18 cellular contexts compared by ENCODE assay signal in genomic region chr5:59584858-59585846, GRCh38.
A peak's percentile ranks its signal among the peaks of the same experiment; 100 is the strongest.
DNase-seq lines count a peak whose midpoint lies in the region; ATAC-seq, FAIRE-seq and TF ChIP-seq lines count a peak whose summit lies in the region.
"Had no signal": no experiment of that assay in that cellular context is flagged by ENCODE, and none has a peak within 500 bp of the region (broad histone marks: within the 10 kb centered on the region; RNA-seq: fewer than 3 reads in every experiment).

No MANE protein-coding gene starts in this region.

- H3K4me3 Mint-ChIP-seq in activated CD4-positive, alpha-beta memory T cell treated with anti-CD3 and anti-CD28 coated beads, Interleukin-2, amount 10 ng/mL, durations not matched to agents 7 days and 5 days = no peak overlapping the region
- H3K4me3 Mint-ChIP-seq: activated B cell treated with CpG ODN at 0.5 μM for 24 hours; activated T-helper 1 cell treated with anti-CD3 and anti-CD28 coated beads, Interleukin-12 subunit alpha, Interleukin-12 subunit beta, Interleukin-2, Interleukin-4 antibody, amounts not matched to agents 30 ng/mL and 10 ng/mL and 1 ng/mL, durations not matched to agents 14 hours and 24 hours and 36 hours; CD4-positive, alpha-beta memory T cell had no signal

- no peak for TF ChIP-seq EP300 in A549 (IDR thresholded peaks at IDR 0.05)

- H3K9me3 Mint-ChIP-seq in activated CD4-positive, alpha-beta memory T cell treated with anti-CD3 and anti-CD28 coated beads, Interleukin-2, amount 10 ng/mL, durations not matched to agents 7 days and 5 days = no peaks in the 10 kb centered on the region
- H3K9me3 Mint-ChIP-seq: activated B cell treated with CpG ODN at 0.5 μM for 24 hours; activated T-helper 1 cell treated with anti-CD3 and anti-CD28 coated beads, Interleukin-12 subunit alpha, Interleukin-12 subunit beta, Interleukin-2, Interleukin-4 antibody, amounts not matched to agents 30 ng/mL and 10 ng/mL and 1 ng/mL, durations not matched to agents 14 hours and 24 hours and 36 hours had no signal

- H3K4me1 Mint-ChIP-seq in activated CD4-positive, alpha-beta memory T cell treated with anti-CD3 and anti-CD28 coated beads, Interleukin-2, amount 10 ng/mL, durations not matched to agents 7 days and 5 days = peaks cover under 1% of the 10 kb centered on the region
- H3K4me1 Mint-ChIP-seq: CD4-positive, alpha-beta memory T cell had no signal

- WGBS in A549 (ENCODE audit: missing lambda C conversion rate) = 4% methylated on average over 6 of the region's 6 CpGs
- 85 to 86% methylated on average over 6 of the region's 6 CpGs for WGBS in thyroid gland, 2 donors

- H3K27me3 Mint-ChIP-seq in activated CD4-positive, alpha-beta memory T cell treated with anti-CD3 and anti-CD28 coated beads, Interleukin-2, amount 10 ng/mL, durations not matched to agents 7 days and 5 days = peaks cover 22% of the 10 kb centered on the region

- H3K36me3 ChIP-seq in neuron (ENCODE audit: insufficient read depth, low read length) (no peaks in the 10 kb centered on the region), thyroid gland (no peaks in the 10 kb centered on the region)
- H3K36me3 ChIP-seq: cardiac muscle cell, MG63, SJCRH30 had no signal

- H3K27me3 ChIP-seq in neuron (ENCODE audit: insufficient read depth, low read length) (no peaks in the 10 kb centered on the region), thyroid gland (no peaks in the 10 kb centered on the region)
- H3K27me3 ChIP-seq: cardiac muscle cell, MG63, SJCRH30 had no signal

- no peak for TF ChIP-seq CTCF in A549 (IDR thresholded peaks at IDR 0.05)
- no peak for TF ChIP-seq CTCF in thyroid gland (IDR thresholded peaks at IDR 0.05)

- H3K4me1 ChIP-seq in A549 = peaks cover 53% of the 10 kb centered on the region
- H3K4me1 ChIP-seq in neuron (ENCODE audit: insufficient read depth, low read length) = peaks cover 62% of the 10 kb centered on the region
- H3K4me1 ChIP-seq in thyroid gland = peaks cover 0 to 8% of the 10 kb centered on the region in 2 donors
- H3K4me1 ChIP-seq: SJCRH30 had no signal

- POLR2A ChIA-PET in A549 (lab: Yijun Ruan, JAX) = interaction anchor here (0.9 kb wide), 1 partner anchor 36 kb away, joined by 4 read pairs; no protein-coding TSS in a partner anchor
- POLR2A ChIA-PET in activated CD4-positive, alpha-beta memory T cell treated with anti-CD3 and anti-CD28 coated beads, Interleukin-2, amount 10 ng/mL, durations not matched to agents 7 days and 5 days (lab: Charles Lee) = no interaction called here

- no peak for DNase-seq in A549 (ENCODE audit: low read depth in 1 of 2, low spot score in 1 of 2)
- peak; percentile 34 for DNase-seq in NCI-H69 (lab: John Stamatoyannopoulos, UW)
- peak; percentile 53 for DNase-seq in inferior parietal cortex (ENCODE audit: extremely low spot score)
- DNase-seq in thyroid gland = no peak
- DNase-seq in HuH-7.5 (ENCODE audit: low spot score) = no peak
- no peak for DNase-seq in left lobe of liver (ENCODE audit: low spot score)
- DNase-seq in activated CD4-positive, alpha-beta memory T cell treated with anti-CD3 and anti-CD28 coated beads, Interleukin-2, amount 10 ng/mL, durations not matched to agents 7 days and 5 days = no peak
- DNase-seq: activated B cell treated with CpG ODN at 0.5 μM for 24 hours; CD4-positive, alpha-beta memory T cell; kidney glomerular epithelial cell; MG63; NCI-H2081 treated with DMSO at 0.1 percent for 48 hours; NCI-H526 treated with DMSO at 0.1 percent for 48 hours; SJCRH30; stimulated activated naive CD4-positive, alpha-beta T cell had no signal

- H3K4me3 ChIP-seq in A549 (peak overlapping the region; percentile 63), neuron (ENCODE audit: low read length) (peak overlapping the region; percentile 95), thyroid gland (replicated peaks in 1 of 3) (no peak overlapping the region)
- H3K4me3 ChIP-seq: cardiac muscle cell, MG63, SJCRH30 had no signal

- H2AFZ ChIP-seq in neuron (ENCODE audit: low read depth, low read length) = no peak overlapping the region

- ATAC-seq in A549 (peak in 1 of 2 experiments; percentile 15; a peak in 3 of 6 replicates), left lobe of liver (no peak)

- no peak; a peak in 1 of 5 replicates for TF ChIP-seq RAD21 in A549 (conservative IDR thresholded peaks at IDR 0.05 in 1 of 2, IDR thresholded peaks at IDR 0.05 in 1 of 2)

- no peaks in the 10 kb centered on the region for H3K36me3 Mint-ChIP-seq in activated CD4-positive, alpha-beta memory T cell treated with anti-CD3 and anti-CD28 coated beads, Interleukin-2, amount 10 ng/mL, durations not matched to agents 7 days and 5 days (ENCODE audit: low read depth)
- H3K36me3 Mint-ChIP-seq: CD4-positive, alpha-beta memory T cell had no signal

- H3K9me3 ChIP-seq in A549 = no peaks in the 10 kb centered on the region
- no peaks in the 10 kb centered on the region for H3K9me3 ChIP-seq in neuron (ENCODE audit: low read length)
- H3K9me3 ChIP-seq in thyroid gland = no peaks in the 10 kb centered on the region
- H3K9me3 ChIP-seq: MG63, SJCRH30 had no signal

- TF ChIP-seq POLR2A in A549 (IDR thresholded peaks at IDR 0.05; ENCODE audit: low read length) = no peak
- no peak for TF ChIP-seq POLR2A in thyroid gland (IDR thresholded peaks at IDR 0.05)

- intact Hi-C loops in thyroid gland (cut with DNase I) = no loop called here

- H3K27ac ChIP-seq in A549 (peak overlapping the region; percentile 89 to 91), thyroid gland (no peak overlapping the region)
- H3K27ac ChIP-seq: cardiac muscle cell, SJCRH30 had no signal

- no peak overlapping the region for H3K27ac Mint-ChIP-seq in activated CD4-positive, alpha-beta memory T cell treated with anti-CD3 and anti-CD28 coated beads, Interleukin-2, amount 10 ng/mL, durations not matched to agents 7 days and 5 days
- H3K27ac Mint-ChIP-seq: activated B cell treated with CpG ODN at 0.5 μM for 24 hours; activated T-helper 1 cell treated with anti-CD3 and anti-CD28 coated beads, Interleukin-12 subunit alpha, Interleukin-12 subunit beta, Interleukin-2, Interleukin-4 antibody, amounts not matched to agents 30 ng/mL and 10 ng/mL and 1 ng/mL, durations not matched to agents 14 hours and 24 hours and 36 hours; CD4-positive, alpha-beta memory T cell had no signal

- FAIRE-seq in A549 (lab: Jason Lieb, UNC) = peak; percentile 28

- CTCF ChIA-PET in A549 (lab: Yijun Ruan, JAX) = interaction anchor here (1.0 kb wide), 4 partner anchors 10 to 79 kb away, joined by 3 to 4 read pairs (median 4); no protein-coding TSS in a partner anchor
- CTCF ChIA-PET in activated CD4-positive, alpha-beta memory T cell treated with anti-CD3 and anti-CD28 coated beads, Interleukin-2, amount 10 ng/mL, durations not matched to agents 7 days and 5 days (lab: Charles Lee) = no interaction called here

- peak overlapping the region; percentile 86 for H3K4me2 ChIP-seq in A549

TF ChIP-seq in A549, 52 proteins besides CTCF, POLR2A, EP300 and RAD21 (continues in another document):
- TF ChIP-seq JUNB (IDR thresholded peaks at IDR 0.05) = no peak
- no peak for TF ChIP-seq ZNF302 (CRISPR knock-in tag; IDR thresholded peaks at IDR 0.05)
- TF ChIP-seq NFE2L2 (conservative IDR thresholded peaks at IDR 0.05; ENCODE audit: low read length) = no peak
- no peak for TF ChIP-seq ZSCAN20 (CRISPR knock-in tag; IDR thresholded peaks at IDR 0.05)
- TF ChIP-seq RFX5 (IDR thresholded peaks at IDR 0.05) = no peak
- TF ChIP-seq JUN (IDR thresholded peaks at IDR 0.05) = peak in 1 of 2 experiments; percentile 51; a peak in 3 of 5 replicates
- TF ChIP-seq KDM5A (IDR thresholded peaks at IDR 0.05) = no peak
- no peak for TF ChIP-seq HOXB5 (CRISPR knock-in tag; IDR thresholded peaks at IDR 0.05)
- no peak for TF ChIP-seq NPAS2 (CRISPR knock-in tag; IDR thresholded peaks at IDR 0.05; ENCODE audit: borderline replicate concordance)
- TF ChIP-seq EHF (CRISPR knock-in tag; IDR thresholded peaks at IDR 0.05) = no peak
- peak; percentile 36; the same call in 1 of the 2 replicates for TF ChIP-seq FOSB (CRISPR knock-in tag; IDR thresholded peaks at IDR 0.05)
- TF ChIP-seq HOXA7 (CRISPR knock-in tag; IDR thresholded peaks at IDR 0.05) = 0 out of 2 replicates have a peak, but pooled peaks have one; percentile 14
- no peak for TF ChIP-seq TP53 (CRISPR knock-in tag; IDR thresholded peaks at IDR 0.05)
- no peak for TF ChIP-seq CHD2 (IDR thresholded peaks at IDR 0.05; ENCODE audit: low read length, partially characterized antibody)
- no peak for TF ChIP-seq REST (IDR thresholded peaks at IDR 0.05)
- TF ChIP-seq HOXB13 (CRISPR knock-in tag; IDR thresholded peaks at IDR 0.05; ENCODE audit: low read depth) = no peak
- no peak for TF ChIP-seq MAFK (IDR thresholded peaks at IDR 0.05; ENCODE audit: partially characterized antibody)
- TF ChIP-seq KDM1A (IDR thresholded peaks at IDR 0.05; ENCODE audit: low read depth) = no peak

Comparison
In these comparisons a context has a peak if more than half of its experiments do, and no peak if none do; other contexts are left out.
1. DNase-seq: peak in NCI-H69 (single experiment) and inferior parietal cortex (single experiment); none in A549 (0 of 2), thyroid gland (0 of 2), HuH-7.5 (single experiment), left lobe of liver (single experiment) and activated CD4-positive, alpha-beta memory T cell treated with anti-CD3 and anti-CD28 coated beads, Interleukin-2, amount 10 ng/mL, durations not matched to agents 7 days and 5 days (single experiment).
2. H3K27ac ChIP-seq: peak in A549 (2 of 2); none in thyroid gland (0 of 3).
3. H3K4me3 ChIP-seq: peak in A549 (single experiment) and neuron (single experiment); none in thyroid gland (0 of 3).